8 cellular contexts compared by ENCODE assay signal in the genomic region with DNA sequence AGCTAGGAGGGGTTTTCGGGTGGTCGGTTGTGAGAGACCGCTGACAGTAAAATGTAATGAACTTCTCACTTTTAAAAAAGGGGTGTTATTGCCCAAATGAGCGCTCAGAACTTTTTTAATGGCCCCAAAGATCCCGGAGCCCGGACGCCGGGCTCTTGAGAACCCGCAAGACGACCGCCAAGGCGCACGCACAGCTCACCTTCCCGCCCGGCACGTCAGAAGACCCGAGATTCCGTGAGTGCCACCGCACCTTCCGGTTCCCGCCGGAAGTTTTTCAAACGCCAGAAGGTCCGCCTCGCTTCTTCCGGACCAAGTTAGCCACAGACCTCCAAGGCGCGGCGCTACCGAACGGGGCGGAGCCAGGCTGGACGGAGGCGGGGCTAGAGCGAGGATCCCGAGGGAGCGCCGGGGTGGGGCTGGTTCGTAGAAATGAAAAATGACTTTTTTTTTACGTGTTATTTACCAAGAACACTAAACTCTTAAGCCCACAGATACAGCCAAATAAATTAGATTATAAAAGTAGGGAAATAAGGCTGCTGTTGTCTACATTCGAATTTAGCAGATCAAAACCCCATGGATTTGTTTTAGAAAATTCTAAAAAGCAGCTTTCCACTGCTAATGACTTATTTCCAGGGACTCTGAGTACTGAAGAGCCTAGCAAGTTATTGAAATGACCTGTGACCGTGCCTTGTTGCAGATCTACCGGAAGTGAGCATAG. TPM values are rescaled to one million over a fixed set of nuclear protein-coding genes. Genes with fewer than 3 reads are reported as not detected.
DNase-seq lines count a peak whose midpoint lies in the region; ATAC-seq, FAIRE-seq and TF ChIP-seq lines count a peak whose summit lies in the region.

A gene with protein sequence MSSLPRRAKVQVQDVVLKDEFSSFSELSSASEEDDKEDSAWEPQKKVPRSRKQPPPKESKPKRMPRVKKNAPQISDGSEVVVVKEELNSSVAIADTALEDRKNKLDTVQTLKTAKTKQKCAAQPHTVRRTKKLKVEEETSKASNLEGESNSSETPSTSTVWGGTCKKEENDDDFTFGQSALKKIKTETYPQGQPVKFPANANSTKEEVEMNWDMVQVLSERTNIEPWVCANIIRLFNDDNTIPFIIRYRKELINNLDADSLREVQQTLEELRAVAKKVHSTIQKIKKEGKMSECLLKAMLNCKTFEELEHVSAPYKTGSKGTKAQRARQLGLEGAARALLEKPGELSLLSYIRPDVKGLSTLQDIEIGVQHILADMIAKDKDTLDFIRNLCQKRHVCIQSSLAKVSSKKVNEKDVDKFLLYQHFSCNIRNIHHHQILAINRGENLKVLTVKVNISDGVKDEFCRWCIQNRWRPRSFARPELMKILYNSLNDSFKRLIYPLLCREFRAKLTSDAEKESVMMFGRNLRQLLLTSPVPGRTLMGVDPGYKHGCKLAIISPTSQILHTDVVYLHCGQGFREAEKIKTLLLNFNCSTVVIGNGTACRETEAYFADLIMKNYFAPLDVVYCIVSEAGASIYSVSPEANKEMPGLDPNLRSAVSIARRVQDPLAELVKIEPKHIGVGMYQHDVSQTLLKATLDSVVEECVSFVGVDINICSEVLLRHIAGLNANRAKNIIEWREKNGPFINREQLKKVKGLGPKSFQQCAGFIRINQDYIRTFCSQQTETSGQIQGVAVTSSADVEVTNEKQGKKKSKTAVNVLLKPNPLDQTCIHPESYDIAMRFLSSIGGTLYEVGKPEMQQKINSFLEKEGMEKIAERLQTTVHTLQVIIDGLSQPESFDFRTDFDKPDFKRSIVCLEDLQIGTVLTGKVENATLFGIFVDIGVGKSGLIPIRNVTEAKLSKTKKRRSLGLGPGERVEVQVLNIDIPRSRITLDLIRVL (minus strand): TSS at position 248 of the 718 bp plus-strand sequence. CDS start 5,826 bp downstream, outside the sequence.

- H3K4me1 ChIP-seq in keratinocyte (ENCODE audit: control insufficient read depth, extremely low read depth, insufficient read depth, low read length), result peaks cover 25% of the 10 kb centered on the region

- H3K9me1 ChIP-seq in keratinocyte (ENCODE audit: control insufficient read depth, extremely low read depth, insufficient read depth, low read length), result no peaks in the 10 kb centered on the region

- H3K79me2 ChIP-seq in keratinocyte (ENCODE audit: control insufficient read depth, insufficient read depth, low read length), result peaks cover 34% of the 10 kb centered on the region

- no peak for FAIRE-seq in keratinocyte (lab: Jason Lieb, UNC)

- TF ChIP-seq CTCF in AG10803 (conservative IDR thresholded peaks at IDR 0.05; ENCODE audit: low read length) (no peak), keratinocyte (optimal IDR thresholded peaks at IDR 0.05 in 1 of 3, IDR thresholded peaks at IDR 0.05 in 1 of 3, conservative IDR thresholded peaks at IDR 0.05 in 1 of 3; ENCODE audit: extremely low read depth in 1 of 3, insufficient read depth in 2 of 3, low read length in 3 of 3) (no peak)

- peak; percentile 87 for DNase-seq in AG10803 (ENCODE audit: low read depth)
- DNase-seq in NCI-H460 (ENCODE audit: extremely low read depth, low read depth), result peak; percentile 94
- DNase-seq in activated CD4-positive, CD25-positive, alpha-beta regulatory T cell treated with anti-CD3 and anti-CD28 coated beads, Interleukin-2, amount 50 U/mL, for 72 hours, result peak; percentile 90
- peak; percentile 93 for DNase-seq in cerebellum (ENCODE audit: low spot score)
- peak; percentile 50 for DNase-seq in keratinocyte (ENCODE audit: low read depth, low spot score)
- DNase-seq in stimulated activated CD4-positive, alpha-beta T cell treated with anti-CD3 and anti-CD28 coated beads, Interleukin-15, amount 100 ng/mL, for 1 hour (ENCODE audit: low read depth in 1 of 2, low spot score in 1 of 2), result peak; percentile 67 to 87

- H4K20me1 ChIP-seq in keratinocyte (ENCODE audit: control insufficient read depth, extremely low read depth, insufficient read depth, low read length), result no peaks in the 10 kb centered on the region

- H3K9ac ChIP-seq in keratinocyte (ENCODE audit: control insufficient read depth, extremely low read depth, insufficient read depth, low read length), result peak within 1 kb of the TSS; percentile 89

- H2AFZ ChIP-seq in keratinocyte (ENCODE audit: control insufficient read depth, low read length), result peak within 1 kb of the TSS; percentile 83

- no peaks in the 10 kb centered on the region for H3K36me3 ChIP-seq in keratinocyte (ENCODE audit: control insufficient read depth in 2 of 2, extremely low read depth in 1 of 2, insufficient read depth in 2 of 2, low read length in 2 of 2)

- H3K27me3 ChIP-seq in keratinocyte (ENCODE audit: control insufficient read depth, extremely low read depth, insufficient read depth, low read length), result no peaks in the 10 kb centered on the region

- H3K9me3 ChIP-seq in keratinocyte (ENCODE audit: control insufficient read depth, low read depth, low read length), result no peaks in the 10 kb centered on the region

- dilution Hi-C loops in keratinocyte (cut with MboI; ENCODE audit: extremely low pct_ligation_motif_present, low sequenced_read_pairs), result no loop called here

- H3K27ac ChIP-seq in keratinocyte (ENCODE audit: control insufficient read depth, insufficient read depth, low read length), result peak within 1 kb of the TSS; percentile 89

- peak within 1 kb of the TSS; percentile 98 for H3K4me2 ChIP-seq in keratinocyte (ENCODE audit: control insufficient read depth, extremely low read depth, insufficient read depth, low read depth, low read length)

- peak within 1 kb of the TSS; percentile 89 for H3K4me3 ChIP-seq in AG10803 (ENCODE audit: low read length)
- peak within 1 kb of the TSS; percentile 79 to 83 (median 81) for H3K4me3 ChIP-seq in keratinocyte (ENCODE audit: control insufficient read depth in 2 of 3, extremely low read depth in 1 of 3, insufficient read depth in 2 of 3, low read depth in 1 of 3, low read length in 3 of 3)

- peak; percentile 91 for ATAC-seq in GM19043 (IDR thresholded peaks at IDR 0.05; ENCODE audit: low read depth, unreplicated experiment)
- ATAC-seq in HG03378 (IDR thresholded peaks at IDR 0.05; ENCODE audit: unreplicated experiment), result peak; percentile 76

RNA-seq across cellular contexts. Expression of the gene that starts here (rescaled TPM):
- total RNA-seq in NCI-H460 (2014; rRNA removed; shearing (Covaris generic)), result 12.6 and 14.1 TPM in 2 replicates
- 6.7 and 9.4 TPM in 2 replicates for polyA plus RNA-seq in NCI-H460 (2014; cell fraction: nucleus; rRNA removed)
- total RNA-seq in cerebellum, result 30.0 TPM
- 5.8 to 8.8 TPM (median 5.9 TPM) in 3 replicates for polyA plus RNA-seq in keratinocyte
- polyA plus RNA-seq in keratinocyte (2011; ENCODE audit: low read depth), result 4.1 TPM
- 4.0 and 7.0 TPM in 2 replicates for polyA plus RNA-seq in keratinocyte (2011; cell fraction: cytosol; rRNA removed)
- polyA plus RNA-seq in keratinocyte (2011; cell fraction: nucleus; rRNA removed), result 7.5 and 8.6 TPM in 2 replicates
- polyA plus RNA-seq in keratinocyte (2012; ENCODE audit: low replicate concordance), result 3.7 and 7.9 TPM in 2 replicates
- 1.7 to 20.6 TPM (median 8.5 TPM) in 3 replicates for polyA minus RNA-seq in keratinocyte
- 4.8 TPM for polyA minus RNA-seq in keratinocyte (2011; cell fraction: cytosol; rRNA and poly(A)+ RNA removed)
- 11.3 and 29.3 TPM in 2 replicates for polyA minus RNA-seq in keratinocyte (2011; cell fraction: nucleus; rRNA and poly(A)+ RNA removed)

Comparison
In these comparisons a context has a peak if more than half of its experiments do, and no peak if none do; other contexts are left out.
1. Peak in every context shown above with its lines: DNase-seq, ATAC-seq, H3K4me3 ChIP-seq and H3K27ac ChIP-seq.